ENCODE assay signal across 8 cellular contexts in the genomic region with DNA sequence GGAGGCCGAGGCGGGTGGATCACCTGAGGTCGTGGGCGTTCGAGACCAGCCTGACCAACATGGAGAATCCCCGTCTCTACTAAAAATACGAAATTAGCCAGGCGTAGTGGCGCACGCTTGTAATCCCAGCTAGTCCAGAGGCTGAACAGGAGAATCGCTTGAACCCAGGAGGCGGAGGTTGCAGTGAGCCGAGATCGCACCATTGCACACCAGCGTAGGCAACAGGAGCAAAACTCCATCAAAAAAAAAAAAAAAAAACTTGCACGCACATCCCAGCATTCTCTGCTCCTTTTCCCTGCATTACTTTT. TPM values are rescaled to one million over a fixed set of nuclear protein-coding genes. Genes with fewer than 3 reads are reported as not detected.
DNase-seq lines count a peak whose midpoint lies in the region; ATAC-seq and TF ChIP-seq lines count a peak whose summit lies in the region.

No MANE protein-coding gene starts in this region.

- H3K36me3 ChIP-seq in heart right ventricle: peaks cover 0 to 8% (median 0%) of the 10 kb centered on the region in 9 donors
- no peaks in the 10 kb centered on the region for H3K36me3 ChIP-seq in body of pancreas (replicated peaks in 1 of 2; ENCODE audit: insufficient read depth in 1 of 2, low read depth in 2 of 2)
- no peaks in the 10 kb centered on the region for H3K36me3 ChIP-seq in uterus

- DNase-seq in heart right ventricle (no peak), Right ventricle myocardium inferior (ENCODE audit: missing footprints) (no peak), body of pancreas (no peak), uterus (no peak), GM19238 (ENCODE audit: insufficient read length, low spot score) (no peak)
- no peak for DNase-seq in natural killer cell treated with Interleukin-12 subunit alpha and Interleukin-12 subunit beta and Interleukin-15 and Interleukin-18, amount 100 ng/mL, for 72 hours (ENCODE audit: low spot score)

- intact Hi-C loops in heart right ventricle (cut with DNase I) (loop anchor here in 1 of 10 donors (5.0 kb wide), 1 partner anchor 65 kb away; no protein-coding TSS in a partner anchor), Right ventricle myocardium inferior (cut with DNase I) (loop anchor here (5.0 kb wide), 1 partner anchor 65 kb away; no protein-coding TSS in a partner anchor), body of pancreas (cut with DNase I) (loop anchor here (10.0 kb wide), 1 partner anchor 63 kb away; no protein-coding TSS in a partner anchor), uterus (cut with DNase I; ENCODE audit: low total_unique reads) (no loop called here)

- ATAC-seq in heart right ventricle: no peak
- ATAC-seq in Right ventricle myocardium inferior: no peak
- ATAC-seq in body of pancreas: no peak
- no peak for ATAC-seq in natural killer cell treated with Interleukin-12 subunit alpha and Interleukin-12 subunit beta and Interleukin-15 and Interleukin-18, amount 100 ng/mL, for 72 hours
- no peak for ATAC-seq in HG03520 (IDR thresholded peaks at IDR 0.05; ENCODE audit: unreplicated experiment)
- ATAC-seq in HG02571 (IDR thresholded peaks at IDR 0.05; ENCODE audit: unreplicated experiment): no peak

- H3K9me3 ChIP-seq in heart right ventricle (no peaks in the 10 kb centered on the region), body of pancreas (no peaks in the 10 kb centered on the region), uterus (no peaks in the 10 kb centered on the region)

- 98 to 99% methylated on average over 16 of the region's 16 CpGs for WGBS in heart right ventricle, 2 donors
- WGBS in body of pancreas, 2 donors: 98% methylated on average over 16 of the region's 16 CpGs

- TF ChIP-seq CTCF in heart right ventricle (IDR thresholded peaks at IDR 0.05) (no peak), body of pancreas (IDR thresholded peaks at IDR 0.05) (no peak), uterus (IDR thresholded peaks at IDR 0.05) (no peak)

- peak overlapping the region; percentile 49 for H3K4me3 Mint-ChIP-seq in natural killer cell treated with Interleukin-12 subunit alpha and Interleukin-12 subunit beta and Interleukin-15 and Interleukin-18, amount 100 ng/mL, for 72 hours

- H3K9me3 Mint-ChIP-seq in natural killer cell treated with Interleukin-12 subunit alpha and Interleukin-12 subunit beta and Interleukin-15 and Interleukin-18, amount 100 ng/mL, for 72 hours: no peaks in the 10 kb centered on the region

- H3K4me3 ChIP-seq in heart right ventricle: peak overlapping the region in 5 of 10 donors; percentile 84 to 99 (median 96)
- no peak overlapping the region for H3K4me3 ChIP-seq in body of pancreas
- no peak overlapping the region for H3K4me3 ChIP-seq in uterus

- H3K4me1 ChIP-seq in heart right ventricle: peaks cover 0 to 55% (median 37%) of the 10 kb centered on the region in 9 donors
- peaks cover 33% of the 10 kb centered on the region for H3K4me1 ChIP-seq in body of pancreas
- peaks cover 0 to 20% of the 10 kb centered on the region in 2 donors for H3K4me1 ChIP-seq in uterus

- H3K27ac Mint-ChIP-seq in natural killer cell treated with Interleukin-12 subunit alpha and Interleukin-12 subunit beta and Interleukin-15 and Interleukin-18, amount 100 ng/mL, for 72 hours: peak overlapping the region; percentile 60 to 78

- no peak for TF ChIP-seq POLR2A in body of pancreas (IDR thresholded peaks at IDR 0.05)
- TF ChIP-seq POLR2A in uterus (IDR thresholded peaks at IDR 0.05): no peak

- no peaks in the 10 kb centered on the region for H3K36me3 Mint-ChIP-seq in natural killer cell treated with Interleukin-12 subunit alpha and Interleukin-12 subunit beta and Interleukin-15 and Interleukin-18, amount 100 ng/mL, for 72 hours

- peaks cover 13 to 17% of the 10 kb centered on the region in 2 donors for H3K4me1 Mint-ChIP-seq in natural killer cell treated with Interleukin-12 subunit alpha and Interleukin-12 subunit beta and Interleukin-15 and Interleukin-18, amount 100 ng/mL, for 72 hours (ENCODE audit: low read depth in 2 of 2)

- H3K27ac ChIP-seq in heart right ventricle (peak overlapping the region in 9 of 10 donors; percentile 97 to 100 (median 99)), body of pancreas (peak overlapping the region in 3 of 4 donors; percentile 82 to 96 (median 95)), uterus (peak overlapping the region; percentile 97 to 99)

- no peaks in the 10 kb centered on the region for H3K27me3 ChIP-seq in heart right ventricle
- no peaks in the 10 kb centered on the region for H3K27me3 ChIP-seq in body of pancreas
- no peaks in the 10 kb centered on the region for H3K27me3 ChIP-seq in uterus

- no peaks in the 10 kb centered on the region for H3K27me3 Mint-ChIP-seq in natural killer cell treated with Interleukin-12 subunit alpha and Interleukin-12 subunit beta and Interleukin-15 and Interleukin-18, amount 100 ng/mL, for 72 hours

RNA-seq across cellular contexts. Expression of a gene that starts 0.9 kb away (rescaled TPM):
- 10 to 100 TPM in 8 of 10 donors, 1 to 10 TPM in 2; 8.5 to 22.2 (median 12.5) TPM for total RNA-seq in heart right ventricle
- polyA plus RNA-seq in heart right ventricle: 1 to 10 TPM; 5.9 to 7.3 TPM
- total RNA-seq in Right ventricle myocardium inferior: 15.4 TPM
- total RNA-seq in body of pancreas: 10 to 100 TPM; 17.8 to 32.7 TPM
- total RNA-seq in natural killer cell treated with Interleukin-12 subunit alpha and Interleukin-12 subunit beta and Interleukin-15 and Interleukin-18, amount 100 ng/mL, for 72 hours: 10 to 100 TPM; 12.5 to 40.6 TPM
- total RNA-seq in uterus: 100 to 1,000 TPM in 1 of 4 donors, 10 to 100 TPM in 3; 49.4 to 158 (median 87.6) TPM

RNA-seq across cellular contexts. Expression of a gene that starts 9.2 kb away (rescaled TPM):
- total RNA-seq in heart right ventricle (10 to 100 TPM; 38.0 to 72.0 (median 55.4) TPM), Right ventricle myocardium inferior (52.4 TPM), body of pancreas (10 to 100 TPM; 62.8 to 63.6 TPM), uterus (10 to 100 TPM; 52.5 to 86.8 (median 63.9) TPM)
- polyA plus RNA-seq in heart right ventricle: 10 to 100 TPM; 31.1 to 51.7 TPM
- total RNA-seq in natural killer cell treated with Interleukin-12 subunit alpha and Interleukin-12 subunit beta and Interleukin-15 and Interleukin-18, amount 100 ng/mL, for 72 hours: 10 to 100 TPM; 52.3 to 55.3 TPM

RNA-seq across cellular contexts. Expression of a gene that starts 57.9 kb away (rescaled TPM):
- total RNA-seq in heart right ventricle (100 to 1,000 TPM in 9 of 10 donors, 10 to 100 TPM in 1; 82.8 to 211 (median 137) TPM), Right ventricle myocardium inferior (200 TPM), body of pancreas (10 to 100 TPM; 22.6 to 55.0 TPM), uterus (10 to 100 TPM; 10.0 to 32.3 (median 14.0) TPM)
- polyA plus RNA-seq in heart right ventricle: 100 to 1,000 TPM; 118 to 159 TPM
- 10 to 100 TPM; 16.8 to 60.0 TPM for total RNA-seq in natural killer cell treated with Interleukin-12 subunit alpha and Interleukin-12 subunit beta and Interleukin-15 and Interleukin-18, amount 100 ng/mL, for 72 hours
